In genomic region chr1:36118805-36119204, GRCh38 we compare ENCODE assay signal across 1 cellular context.
A peak's percentile ranks its signal among the peaks of the same experiment; 100 is the strongest.
TF ChIP-seq lines count a peak whose summit lies in the region.

No MANE protein-coding gene starts in this region.

TF ChIP-seq in H1, 55 proteins besides CTCF, POLR2A, EP300 and RAD21:
- TF ChIP-seq POLR2AphosphoS5 (IDR thresholded peaks at IDR 0.05; ENCODE audit: low read depth, low read length) (no peak), CBX8 (IDR thresholded peaks at IDR 0.05; ENCODE audit: borderline replicate concordance, low read depth, low read length) (no peak), KDM1A (IDR thresholded peaks at IDR 0.05; ENCODE audit: borderline replicate concordance, low read length) (peak; percentile 77), ATF2 (IDR thresholded peaks at IDR 0.05; ENCODE audit: low read length) (no peak), RNF2 (IDR thresholded peaks at IDR 0.05; ENCODE audit: borderline replicate concordance, low read depth, low read length, missing control alignments, poor library complexity, severe bottlenecking) (no peak), SP4 (IDR thresholded peaks at IDR 0.05; ENCODE audit: low read length) (no peak)
